ENCODE assay signal across 8 cellular contexts in the genomic region with DNA sequence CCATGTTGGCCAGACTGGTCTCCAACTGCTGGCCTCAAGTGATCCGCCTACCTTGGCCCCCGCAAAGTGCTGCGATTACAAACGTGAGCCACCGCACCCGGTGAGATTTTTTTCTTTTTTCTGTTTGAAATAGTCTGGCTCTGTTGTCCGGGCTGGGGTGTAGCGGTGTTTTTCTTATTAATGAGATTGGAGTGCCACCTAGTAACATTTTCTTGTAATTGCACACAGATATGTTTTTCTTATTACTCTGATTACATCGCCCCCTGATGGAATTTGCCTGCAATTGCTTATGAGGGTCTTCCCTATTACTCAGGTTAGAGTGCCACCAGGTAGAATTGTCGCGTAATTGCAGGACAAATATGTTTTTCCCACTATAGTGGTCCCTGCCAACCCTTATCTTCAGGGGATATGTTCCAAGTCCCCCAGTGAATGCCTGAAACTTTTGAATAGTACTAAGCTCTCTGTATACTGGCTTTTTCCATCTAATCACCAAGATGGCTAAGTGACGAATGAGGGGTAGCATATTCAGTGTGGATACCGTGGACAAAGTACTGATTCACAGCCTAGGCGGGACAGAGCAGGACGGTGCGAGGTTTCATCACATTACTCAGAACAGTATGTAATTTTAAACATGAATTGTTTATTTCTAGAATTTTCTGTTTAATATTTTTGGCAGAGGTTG. TPM values are rescaled to one million over a fixed set of nuclear protein-coding genes. Genes with fewer than 3 reads are reported as not detected.
DNase-seq lines count a peak whose midpoint lies in the region; ATAC-seq and TF ChIP-seq lines count a peak whose summit lies in the region.

No MANE protein-coding gene starts in this region.

- DNase-seq in activated naive CD4-positive, alpha-beta T cell treated with anti-CD3 and anti-CD28 coated beads, Interleukin-2, amount 50 U/mL, for 72 hours (ENCODE audit: low spot score in 2 of 2), result no peak
- DNase-seq in activated naive CD4-positive, alpha-beta T cell treated with anti-CD3 and anti-CD28 coated beads, Interleukin-2, amount 50 U/mL, for 16 hours, result no peak
- DNase-seq in NCI-H526 treated with DMSO at 0.1 percent for 48 hours (lab: John Stamatoyannopoulos, UW), result peak; percentile 86
- DNase-seq in cardiac fibroblast (ENCODE audit: low read depth in 2 of 2), result peak in 1 of 2 donors; percentile 49
- peak; percentile 8 for DNase-seq in stimulated activated naive CD8-positive, alpha-beta T cell treated with anti-CD3 and anti-CD28 coated beads, Interleukin-15, Interleukin-2, amounts not matched to agents 100 U/mL and 50 U/mL, for 24 hours
- DNase-seq in right atrium auricular region (ENCODE audit: low spot score), result no peak

- peak; percentile 37 to 61 for ATAC-seq in activated naive CD4-positive, alpha-beta T cell treated with anti-CD3 and anti-CD28 coated beads, Interleukin-2, amount 50 U/mL, for 72 hours
- peak; percentile 28 for ATAC-seq in stimulated activated naive CD8-positive, alpha-beta T cell treated with anti-CD3 and anti-CD28 coated beads, Interleukin-15, Interleukin-2, amounts not matched to agents 100 U/mL and 50 U/mL, for 24 hours
- ATAC-seq in HG03196 (IDR thresholded peaks at IDR 0.05; ENCODE audit: unreplicated experiment) (no peak), HG03457 (IDR thresholded peaks at IDR 0.05; ENCODE audit: unreplicated experiment) (no peak)

- H3K27ac Mint-ChIP-seq in activated naive CD4-positive, alpha-beta T cell treated with anti-CD3 and anti-CD28 coated beads, Interleukin-2, amount 50 U/mL, for 72 hours, result no peak overlapping the region

- no peak overlapping the region for H3K27ac ChIP-seq in right atrium auricular region

- no peaks in the 10 kb centered on the region for H3K36me3 Mint-ChIP-seq in activated naive CD4-positive, alpha-beta T cell treated with anti-CD3 and anti-CD28 coated beads, Interleukin-2, amount 50 U/mL, for 72 hours

- no peaks in the 10 kb centered on the region for H3K9me3 Mint-ChIP-seq in activated naive CD4-positive, alpha-beta T cell treated with anti-CD3 and anti-CD28 coated beads, Interleukin-2, amount 50 U/mL, for 72 hours

- TF ChIP-seq CTCF in cardiac fibroblast (IDR thresholded peaks at IDR 0.05; ENCODE audit: low read depth, low read length), result peak; percentile 27
- TF ChIP-seq CTCF in right atrium auricular region (IDR thresholded peaks at IDR 0.05), result no peak

- H3K4me1 ChIP-seq in right atrium auricular region, result no peaks in the 10 kb centered on the region

- no peaks in the 10 kb centered on the region for H3K36me3 ChIP-seq in right atrium auricular region

- H3K9me3 ChIP-seq in right atrium auricular region, result peaks cover 0 to 22% of the 10 kb centered on the region in 2 donors

- no peaks in the 10 kb centered on the region for H3K27me3 ChIP-seq in right atrium auricular region

- no peak overlapping the region for H3K4me3 ChIP-seq in cardiac fibroblast (replicated peaks in 1 of 2; ENCODE audit: low read depth in 2 of 2, low read length in 2 of 2)
- no peak overlapping the region for H3K4me3 ChIP-seq in right atrium auricular region

RNA-seq across cellular contexts. Expression of a gene that starts 8.6 kb away (rescaled TPM):
- total RNA-seq in activated naive CD4-positive, alpha-beta T cell treated with anti-CD3 and anti-CD28 coated beads, Interleukin-2, amount 50 U/mL, for 72 hours, result 100 to 1,000 TPM; 165 to 212 TPM
- 100 to 1,000 TPM; 149 to 194 TPM for total RNA-seq in right atrium auricular region

Comparison
In these comparisons a context has a peak if more than half of its experiments do, and no peak if none do; other contexts are left out.
1. ATAC-seq: peak in activated naive CD4-positive, alpha-beta T cell treated with anti-CD3 and anti-CD28 coated beads, Interleukin-2, amount 50 U/mL, for 72 hours (2 of 2) and stimulated activated naive CD8-positive, alpha-beta T cell treated with anti-CD3 and anti-CD28 coated beads, Interleukin-15, Interleukin-2, amounts not matched to agents 100 U/mL and 50 U/mL, for 24 hours (single experiment); none in HG03196 (single experiment) and HG03457 (single experiment).
2. DNase-seq: peak in NCI-H526 treated with DMSO at 0.1 percent for 48 hours (single experiment) and stimulated activated naive CD8-positive, alpha-beta T cell treated with anti-CD3 and anti-CD28 coated beads, Interleukin-15, Interleukin-2, amounts not matched to agents 100 U/mL and 50 U/mL, for 24 hours (single experiment); none in activated naive CD4-positive, alpha-beta T cell treated with anti-CD3 and anti-CD28 coated beads, Interleukin-2, amount 50 U/mL, for 72 hours (0 of 2), activated naive CD4-positive, alpha-beta T cell treated with anti-CD3 and anti-CD28 coated beads, Interleukin-2, amount 50 U/mL, for 16 hours (single experiment) and right atrium auricular region (single experiment).